ENCODE assay signal across 11 cellular contexts in genomic region chr13:41995946-41996345, GRCh38. TPM values are rescaled to one million over a fixed set of nuclear protein-coding genes. Genes with fewer than 3 reads are reported as not detected.
A peak's percentile ranks its signal among the peaks of the same experiment; 100 is the strongest.
DNase-seq lines count a peak whose midpoint lies in the region; TF ChIP-seq lines count a peak whose summit lies in the region.
"Had no signal": no experiment of that assay in that cellular context is flagged by ENCODE, and none has a peak within 500 bp of the region (broad histone marks: within the 10 kb centered on the region; RNA-seq: fewer than 3 reads in every experiment).

No MANE protein-coding gene starts in this region.

- no TSS peak for BruUV-seq in MCF 10A (replicated peaks; lab: Mats Ljungman, UMichigan)

- intact Hi-C loops in MCF 10A (cut with micrococcal nuclease) (no loop called here), breast epithelium (cut with DNase I; ENCODE audit: low total_unique reads) (no loop called here), lower leg skin (cut with DNase I; ENCODE audit: low total_unique reads) (no loop called here), uterus (cut with DNase I; ENCODE audit: low total_unique reads) (no loop called here)

- DNase-seq in MCF 10A (ENCODE audit: unreplicated experiment) (peak; percentile 46), breast epithelium (ENCODE audit: low spot score in 2 of 2) (no peak), MV-4-11 (lab: John Stamatoyannopoulos, UW) (peak; percentile 52), choroid plexus epithelial cell (ENCODE audit: low read depth) (peak; percentile 64), lower leg skin (ENCODE audit: low spot score in 2 of 2) (no peak), immature natural killer cell (no peak), uterus (no peak)
- peak; percentile 62 for DNase-seq in stimulated activated CD8-positive, alpha-beta memory T cell treated with anti-CD3 and anti-CD28 coated beads, Interleukin-4, amount 100 ng/mL, for 48 hours

- WGBS in lower leg skin, 2 donors, result 60 to 65% methylated on average over 5 of the region's 5 CpGs

- H3K27ac Mint-ChIP-seq in MCF 10A (ENCODE audit: low read depth, unreplicated experiment) (no peak overlapping the region), immature natural killer cell (no peak overlapping the region)
- H3K27ac Mint-ChIP-seq: activated T-helper 1 cell treated with anti-CD3 and anti-CD28 coated beads, Interleukin-12 subunit alpha, Interleukin-12 subunit beta, Interleukin-2, Interleukin-4 antibody, amounts not matched to agents 30 ng/mL and 10 ng/mL and 1 ng/mL, durations not matched to agents 14 hours and 24 hours and 36 hours had no signal

- H3K4me3 Mint-ChIP-seq in MCF 10A (ENCODE audit: unreplicated experiment), result no peak overlapping the region
- no peak overlapping the region for H3K4me3 Mint-ChIP-seq in immature natural killer cell
- H3K4me3 Mint-ChIP-seq: activated T-helper 1 cell treated with anti-CD3 and anti-CD28 coated beads, Interleukin-12 subunit alpha, Interleukin-12 subunit beta, Interleukin-2, Interleukin-4 antibody, amounts not matched to agents 30 ng/mL and 10 ng/mL and 1 ng/mL, durations not matched to agents 14 hours and 24 hours and 36 hours had no signal

- TF ChIP-seq CTCF in MCF 10A (IDR thresholded peaks at IDR 0.05; ENCODE audit: unreplicated experiment) (no peak), breast epithelium (IDR thresholded peaks at IDR 0.05) (no peak), choroid plexus epithelial cell (conservative IDR thresholded peaks at IDR 0.05; ENCODE audit: low read depth, low read length) (no peak), lower leg skin (IDR thresholded peaks at IDR 0.05) (no peak), uterus (IDR thresholded peaks at IDR 0.05) (no peak)

- H3K27me3 ChIP-seq in breast epithelium, result no peaks in the 10 kb centered on the region
- no peaks in the 10 kb centered on the region for H3K27me3 ChIP-seq in uterus
- H3K27me3 ChIP-seq: BLaER1, vagina had no signal

- H3K9me3 ChIP-seq in breast epithelium (no peaks in the 10 kb centered on the region), uterus (no peaks in the 10 kb centered on the region)
- H3K9me3 ChIP-seq: BLaER1, vagina had no signal

- CTCF ChIA-PET in MCF 10A (lab: Yijun Ruan, JAX), result no interaction called here

- H3K4me1 Mint-ChIP-seq in MCF 10A (ENCODE audit: insufficient read depth, unreplicated experiment) (peaks cover under 1% of the 10 kb centered on the region), immature natural killer cell (peaks cover 0 to 6% of the 10 kb centered on the region in 2 donors)

- no peaks in the 10 kb centered on the region for H3K36me3 Mint-ChIP-seq in MCF 10A (ENCODE audit: insufficient read depth, unreplicated experiment)
- no peaks in the 10 kb centered on the region for H3K36me3 Mint-ChIP-seq in immature natural killer cell

- H3K4me1 ChIP-seq in breast epithelium (no peaks in the 10 kb centered on the region), uterus (no peaks in the 10 kb centered on the region)
- H3K4me1 ChIP-seq: BLaER1, vagina had no signal

- POLR2A ChIA-PET in MCF 10A (lab: Yijun Ruan, JAX), result no interaction called here

- H3K9me3 Mint-ChIP-seq in MCF 10A (ENCODE audit: unreplicated experiment), result no peaks in the 10 kb centered on the region
- no peaks in the 10 kb centered on the region for H3K9me3 Mint-ChIP-seq in immature natural killer cell
- H3K9me3 Mint-ChIP-seq: activated T-helper 1 cell treated with anti-CD3 and anti-CD28 coated beads, Interleukin-12 subunit alpha, Interleukin-12 subunit beta, Interleukin-2, Interleukin-4 antibody, amounts not matched to agents 30 ng/mL and 10 ng/mL and 1 ng/mL, durations not matched to agents 14 hours and 24 hours and 36 hours had no signal

- H3K4me3 ChIP-seq in breast epithelium (no peak overlapping the region), choroid plexus epithelial cell (ENCODE audit: low read depth, low read length) (no peak overlapping the region), lower leg skin (ENCODE audit: low read depth, poor library complexity, severe bottlenecking) (no peak overlapping the region), uterus (no peak overlapping the region)
- H3K4me3 ChIP-seq: BLaER1, vagina had no signal

- H3K36me3 ChIP-seq in breast epithelium, result no peaks in the 10 kb centered on the region
- H3K36me3 ChIP-seq in uterus, result no peaks in the 10 kb centered on the region
- H3K36me3 ChIP-seq: BLaER1, vagina had no signal

- TF ChIP-seq POLR2A in breast epithelium (IDR thresholded peaks at IDR 0.05), result no peak
- no peak for TF ChIP-seq POLR2A in lower leg skin (IDR thresholded peaks at IDR 0.05)
- no peak for TF ChIP-seq POLR2A in uterus (IDR thresholded peaks at IDR 0.05)

- H3K27ac ChIP-seq in breast epithelium, result no peak overlapping the region
- no peak overlapping the region for H3K27ac ChIP-seq in uterus
- H3K27ac ChIP-seq: BLaER1, vagina had no signal

- peaks cover 12% of the 10 kb centered on the region for H3K27me3 Mint-ChIP-seq in MCF 10A (ENCODE audit: insufficient read depth, unreplicated experiment)
- H3K27me3 Mint-ChIP-seq in immature natural killer cell (ENCODE audit: low read depth in 3 of 3), result peaks cover 0 to 12% (median 2%) of the 10 kb centered on the region in 3 donors

RNA-seq across cellular contexts. Expression of gene VWA8, which starts 35.0 kb away (rescaled TPM):
- total RNA-seq in MCF 10A (2022) (20.1 and 21.4 TPM in 2 replicates), breast epithelium (10 to 100 TPM; 18.4 to 43.5 (median 34.7) TPM), lower leg skin (10 to 100 TPM; 11.8 to 22.0 (median 15.1) TPM), uterus (10 to 100 TPM; 25.6 to 59.7 (median 37.5) TPM)
- 1 to 10 TPM; 3.0 to 4.9 (median 3.2) TPM for polyA plus RNA-seq in immature natural killer cell

RNA-seq across cellular contexts. Expression of gene DGKH, which starts 52.5 kb away (rescaled TPM):
- total RNA-seq in MCF 10A (2022) (18.4 and 22.3 TPM in 2 replicates), breast epithelium (10 to 100 TPM; 11.5 to 19.0 (median 19.0) TPM), lower leg skin (10 to 100 TPM in 3 of 4 donors, 1 to 10 TPM in 1; 8.8 to 17.0 (median 10.9) TPM), uterus (10 to 100 TPM; 18.8 to 50.0 (median 36.5) TPM)
- polyA plus RNA-seq in immature natural killer cell, result 1 to 10 TPM in 1 of 3 donors, under 1 TPM in 1, not detected in 1; 0.03 to 1.1 TPM

Comparison
In these comparisons a context has a peak if more than half of its experiments do, and no peak if none do; other contexts are left out.
1. DNase-seq: peak in MCF 10A (single experiment), MV-4-11 (single experiment), choroid plexus epithelial cell (single experiment) and stimulated activated CD8-positive, alpha-beta memory T cell treated with anti-CD3 and anti-CD28 coated beads, Interleukin-4, amount 100 ng/mL, for 48 hours (single experiment); none in breast epithelium (0 of 2), lower leg skin (0 of 2), immature natural killer cell (0 of 3) and uterus (0 of 2).